Comparison of ENCODE assay signal across 18 cellular contexts in the genomic region with DNA sequence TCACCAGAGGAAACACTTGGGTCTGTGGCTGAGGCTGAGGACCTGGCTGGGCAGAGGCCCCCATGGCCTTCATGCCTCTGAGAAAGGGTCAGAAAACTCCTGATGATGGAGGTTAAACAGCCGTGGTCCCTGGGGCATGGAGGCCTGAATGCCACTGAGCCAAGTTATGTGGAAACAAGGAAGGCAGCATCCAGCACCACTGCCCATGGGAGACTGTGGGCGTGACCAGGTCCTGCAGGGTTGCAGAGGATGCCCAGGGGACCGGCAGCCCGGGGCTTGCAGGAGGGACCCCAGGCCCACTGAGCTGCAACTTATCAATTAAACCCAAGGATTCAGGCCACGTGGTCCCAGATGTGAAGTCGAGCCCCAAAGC. TPM values are rescaled to one million over a fixed set of nuclear protein-coding genes. Genes with fewer than 3 reads are reported as not detected.
DNase-seq lines count a peak whose midpoint lies in the region; ATAC-seq and TF ChIP-seq lines count a peak whose summit lies in the region.
"Had no signal": no experiment of that assay in that cellular context is flagged by ENCODE, and none has a peak within 500 bp of the region (broad histone marks: within the 10 kb centered on the region; RNA-seq: fewer than 3 reads in every experiment).

No MANE protein-coding gene starts in this region.

- no peak overlapping the region for H3K27ac Mint-ChIP-seq in activated CD4-positive, alpha-beta memory T cell treated with anti-CD3 and anti-CD28 coated beads for 36 hours
- H3K27ac Mint-ChIP-seq: CD14-positive monocyte; dendritic cell treated with granulocyte-macrophage colony-stimulating factor and Interleukin-4, amounts not matched to agents 40 ng/mL and 50 ng/mL, for 4 days had no signal

- H3K36me3 ChIP-seq in DND-41 (ENCODE audit: insufficient read depth, low read length) = no peaks in the 10 kb centered on the region
- H3K36me3 ChIP-seq in spleen = no peaks in the 10 kb centered on the region
- H3K36me3 ChIP-seq: right lobe of liver had no signal

- H2AFZ ChIP-seq in DND-41 (ENCODE audit: low read depth, low read length) = no peak overlapping the region

- no peaks in the 10 kb centered on the region for H4K20me1 ChIP-seq in DND-41 (ENCODE audit: insufficient read depth, low read length)

- H3K9ac ChIP-seq in DND-41 (ENCODE audit: low read depth, low read length) = no peak overlapping the region

- no peak for TF ChIP-seq POLR2A in spleen (IDR thresholded peaks at IDR 0.05)

- no peaks in the 10 kb centered on the region for H3K36me3 Mint-ChIP-seq in activated CD4-positive, alpha-beta memory T cell treated with anti-CD3 and anti-CD28 coated beads for 36 hours
- H3K36me3 Mint-ChIP-seq: CD14-positive monocyte had no signal

- H3K79me2 ChIP-seq in DND-41 (ENCODE audit: insufficient read depth, low read length) = no peaks in the 10 kb centered on the region

- no peaks in the 10 kb centered on the region for H3K4me1 Mint-ChIP-seq in activated CD4-positive, alpha-beta memory T cell treated with anti-CD3 and anti-CD28 coated beads for 36 hours (ENCODE audit: low read depth)
- H3K4me1 Mint-ChIP-seq: CD14-positive monocyte had no signal

- no peaks in the 10 kb centered on the region for H3K4me1 ChIP-seq in DND-41 (ENCODE audit: insufficient read depth, low read length)
- peaks cover 0 to 3% (median 0%) of the 10 kb centered on the region in 6 donors for H3K4me1 ChIP-seq in spleen
- H3K4me1 ChIP-seq: right lobe of liver had no signal

- no peaks in the 10 kb centered on the region for H3K27me3 Mint-ChIP-seq in activated CD4-positive, alpha-beta memory T cell treated with anti-CD3 and anti-CD28 coated beads for 36 hours

- TF ChIP-seq CTCF in DND-41 (IDR thresholded peaks at IDR 0.05; ENCODE audit: borderline replicate concordance, extremely low read depth, low read length, poor library complexity, severe bottlenecking) = no peak
- TF ChIP-seq CTCF in spleen (IDR thresholded peaks at IDR 0.05 in 8 of 11, conservative IDR thresholded peaks at IDR 0.05 in 3 of 11) = no peak

- H3K9me3 Mint-ChIP-seq in activated CD4-positive, alpha-beta memory T cell treated with anti-CD3 and anti-CD28 coated beads for 36 hours = no peaks in the 10 kb centered on the region
- H3K9me3 Mint-ChIP-seq: dendritic cell treated with granulocyte-macrophage colony-stimulating factor and Interleukin-4, amounts not matched to agents 40 ng/mL and 50 ng/mL, for 4 days had no signal

- H3K4me2 ChIP-seq in DND-41 (ENCODE audit: insufficient read depth, low read length) = no peak overlapping the region

- CTCF ChIA-PET in activated CD4-positive, alpha-beta memory T cell treated with anti-CD3 and anti-CD28 coated beads for 36 hours (lab: Charles Lee) = no interaction called here

- DNase-seq in DND-41 (peak; percentile 1), hepatic stellate cell (ENCODE audit: low spot score) (peak; percentile 57), spleen (peak; percentile 58), NCI-H2107 treated with DMSO at 0.1 percent for 48 hours (lab: John Stamatoyannopoulos, UW; ENCODE audit: unreplicated experiment) (no peak), SK-N-DZ (ENCODE audit: low spot score) (no peak)
- DNase-seq in activated CD4-positive, alpha-beta memory T cell treated with anti-CD3 and anti-CD28 coated beads for 36 hours = peak; percentile 6
- DNase-seq: activated CD4-positive, alpha-beta T cell treated with anti-CD3 and anti-CD28 coated beads for 48 hours; erythroblast; KBM-7; NCI-H1105 treated with DMSO at 0.1 percent for 48 hours; stimulated activated CD4-positive, alpha-beta T cell treated with anti-CD3 and anti-CD28 coated beads, Interleukin-4, amount 100 ng/mL, for 4 hours had no signal

- H3K27ac ChIP-seq in DND-41 (ENCODE audit: low read length) (no peak overlapping the region), spleen (no peak overlapping the region)
- H3K27ac ChIP-seq: HL-60, right lobe of liver had no signal

- intact Hi-C loops in activated CD4-positive, alpha-beta memory T cell treated with anti-CD3 and anti-CD28 coated beads for 36 hours (cut with micrococcal nuclease) = no loop called here
- intact Hi-C loops in spleen (cut with DNase I; ENCODE audit: low total_unique reads) = no loop called here

- H3K27me3 ChIP-seq in DND-41 (ENCODE audit: insufficient read depth, low read length, poor library complexity) (no peaks in the 10 kb centered on the region), spleen (replicated peaks in 1 of 7) (peaks cover 0 to 30% (median 0%) of the 10 kb centered on the region in 7 donors)
- H3K27me3 ChIP-seq: right lobe of liver had no signal

- no peak overlapping the region for H3K4me3 ChIP-seq in DND-41 (ENCODE audit: low read depth in 1 of 2, low read length in 2 of 2)
- no peak overlapping the region for H3K4me3 ChIP-seq in spleen
- H3K4me3 ChIP-seq: lung, right lobe of liver had no signal

- H3K9me3 ChIP-seq in DND-41 (ENCODE audit: insufficient read depth, low read length, severe bottlenecking) (no peaks in the 10 kb centered on the region), spleen (no peaks in the 10 kb centered on the region)
- H3K9me3 ChIP-seq: right lobe of liver had no signal

- POLR2A ChIA-PET in activated CD4-positive, alpha-beta memory T cell treated with anti-CD3 and anti-CD28 coated beads for 36 hours (lab: Charles Lee) = no interaction called here

- WGBS in spleen, 5 donors = 64 to 81% (median 79%) methylated on average over 3 to 6 of the region's 6 CpGs

- H3K4me3 Mint-ChIP-seq in activated CD4-positive, alpha-beta memory T cell treated with anti-CD3 and anti-CD28 coated beads for 36 hours = no peak overlapping the region
- H3K4me3 Mint-ChIP-seq: CD14-positive monocyte; dendritic cell treated with granulocyte-macrophage colony-stimulating factor and Interleukin-4, amounts not matched to agents 40 ng/mL and 50 ng/mL, for 4 days had no signal

- no peak for ATAC-seq in DND-41 (ENCODE audit: insufficient read depth, low read depth)
- no peak for ATAC-seq in HG02798 (IDR thresholded peaks at IDR 0.05; ENCODE audit: poor library complexity, unreplicated experiment)

RNA-seq across cellular contexts. Expression of a gene that starts 18.9 kb away (rescaled TPM):
- total RNA-seq in activated CD4-positive, alpha-beta memory T cell treated with anti-CD3 and anti-CD28 coated beads for 36 hours = 1 to 10 TPM; 4.3 to 4.8 TPM
- 100 to 1,000 TPM; 105 to 259 (median 198) TPM for total RNA-seq in spleen
- 100 to 1,000 TPM; 101 to 244 (median 110) TPM for polyA plus RNA-seq in spleen
- polyA plus RNA-seq in SK-N-DZ (2014; cell fraction: cytosol; rRNA removed) = 11.0 and 15.4 TPM in 2 replicates
- polyA plus RNA-seq in SK-N-DZ (2014; cell fraction: nucleus; rRNA removed) = 88.2 and 111 TPM in 2 replicates
- polyA plus RNA-seq: CD14-positive monocyte, neural cell had no signal

Comparison
In these comparisons a context has a peak if more than half of its experiments do, and no peak if none do; other contexts are left out.
1. DNase-seq: peak in DND-41 (single experiment), activated CD4-positive, alpha-beta memory T cell treated with anti-CD3 and anti-CD28 coated beads for 36 hours (single experiment), hepatic stellate cell (single experiment) and spleen (single experiment); none in NCI-H2107 treated with DMSO at 0.1 percent for 48 hours (single experiment) and SK-N-DZ (single experiment).
2. RNA of a gene that starts 18.9 kb away (total RNA-seq): 105 to 259 TPM in spleen; 4.3 to 4.8 TPM in activated CD4-positive, alpha-beta memory T cell treated with anti-CD3 and anti-CD28 coated beads for 36 hours; every median in the first group is over 10 times any median in the second.